ENCODE assay signal across 18 cellular contexts in genomic region chr5:119529811-119530210, GRCh38.
DNase-seq lines count a peak whose midpoint lies in the region; FAIRE-seq and TF ChIP-seq lines count a peak whose summit lies in the region.
"Had no signal": no experiment of that assay in that cellular context is flagged by ENCODE, and none has a peak within 500 bp of the region (broad histone marks: within the 10 kb centered on the region; RNA-seq: fewer than 3 reads in every experiment).

No MANE protein-coding gene starts in this region.

- H3K27ac Mint-ChIP-seq in osteocyte (ENCODE audit: unreplicated experiment) = no peak overlapping the region
- H3K27ac Mint-ChIP-seq: CD14-positive monocyte; CD4-positive, alpha-beta memory T cell had no signal

- no peak for TF ChIP-seq CTCF in VCaP (conservative IDR thresholded peaks at IDR 0.05)
- no peak for TF ChIP-seq CTCF in osteocyte (IDR thresholded peaks at IDR 0.05)

- H3K27me3 Mint-ChIP-seq in osteocyte (ENCODE audit: unreplicated experiment) = no peaks in the 10 kb centered on the region
- H3K27me3 Mint-ChIP-seq: CD4-positive, alpha-beta memory T cell had no signal

- no peaks in the 10 kb centered on the region for H3K4me1 Mint-ChIP-seq in osteocyte (ENCODE audit: unreplicated experiment)
- H3K4me1 Mint-ChIP-seq: CD4-positive, alpha-beta memory T cell had no signal

- TF ChIP-seq POLR2A in GM12891 (IDR thresholded peaks at IDR 0.05; ENCODE audit: low read depth, low read length) = no peak

- H3K27me3 ChIP-seq in iPS-18a (ENCODE audit: control insufficient read depth, insufficient read depth, low read length) = no peaks in the 10 kb centered on the region
- H3K27me3 ChIP-seq: BLaER1 had no signal

- H3K36me3 Mint-ChIP-seq in osteocyte (ENCODE audit: unreplicated experiment) = peaks cover 39% of the 10 kb centered on the region

- in situ Hi-C loops in KBM-7 (cut with MboI; ENCODE audit: low pct_unique_long_range_greater_than_20kb, low sequenced_read_pairs) = no loop called here

- H3K4me3 ChIP-seq in iPS-18a (ENCODE audit: low read length) = peak overlapping the region; percentile 8
- H3K4me3 ChIP-seq: BLaER1 had no signal

- DNase-seq in GM12891 (ENCODE audit: insufficient read length, low spot score) (no peak), KBM-7 (peak; percentile 12), osteocyte (ENCODE audit: extremely low spot score, unreplicated experiment) (no peak), hippocampal formation (lab: John Stamatoyannopoulos, UW) (no peak), NK-92 (lab: John Stamatoyannopoulos, UW; ENCODE audit: unreplicated experiment) (no peak)
- no peak for DNase-seq in activated CD4-positive, alpha-beta T cell treated with anti-CD3 and anti-CD28 coated beads for 4 hours
- DNase-seq: 8988T; CD4-positive, alpha-beta memory T cell; DMS153; DMS79; GDM1; H9 had no signal

- H3K4me1 ChIP-seq in iPS-18a (ENCODE audit: control insufficient read depth, low read depth, low read length) = peaks cover 13% of the 10 kb centered on the region
- H3K4me1 ChIP-seq: BLaER1 had no signal

- no peak overlapping the region for H3K4me3 Mint-ChIP-seq in osteocyte (ENCODE audit: unreplicated experiment)
- H3K4me3 Mint-ChIP-seq: CD14-positive monocyte; CD4-positive, alpha-beta memory T cell; H9 had no signal

- H3K9ac ChIP-seq in iPS-18a (ENCODE audit: low read length) = no peak overlapping the region
- H3K9ac ChIP-seq: BLaER1 had no signal

- no peaks in the 10 kb centered on the region for H3K9me3 ChIP-seq in iPS-18a (ENCODE audit: control insufficient read depth, low read depth, low read length)
- H3K9me3 ChIP-seq: BLaER1 had no signal

- no peaks in the 10 kb centered on the region for H3K9me3 Mint-ChIP-seq in osteocyte (ENCODE audit: unreplicated experiment)
- H3K9me3 Mint-ChIP-seq: CD14-positive monocyte; CD4-positive, alpha-beta memory T cell; H9 had no signal

- no peak for FAIRE-seq in GM12891 (lab: Jason Lieb, UNC)
- FAIRE-seq: GM19239, H1 had no signal

- H3K27ac ChIP-seq in VCaP (peak overlapping the region; percentile 49), iPS-18a (ENCODE audit: low read length) (no peak overlapping the region)
- H3K27ac ChIP-seq: BLaER1 had no signal

- peaks cover 44% of the 10 kb centered on the region for H3K36me3 ChIP-seq in iPS-18a (ENCODE audit: control insufficient read depth, low read depth, low read length)

TF ChIP-seq in GM12891, 5 proteins besides CTCF, POLR2A, EP300 and RAD21:
- no peak for TF ChIP-seq PAX5 (IDR thresholded peaks at IDR 0.05; ENCODE audit: insufficient read depth, low read length, severe bottlenecking)
- TF ChIP-seq SPI1 (IDR thresholded peaks at IDR 0.05; ENCODE audit: low read depth, low read length) = peak; percentile 64
